Comparison of ENCODE assay signal across 9 cellular contexts in the genomic region with DNA sequence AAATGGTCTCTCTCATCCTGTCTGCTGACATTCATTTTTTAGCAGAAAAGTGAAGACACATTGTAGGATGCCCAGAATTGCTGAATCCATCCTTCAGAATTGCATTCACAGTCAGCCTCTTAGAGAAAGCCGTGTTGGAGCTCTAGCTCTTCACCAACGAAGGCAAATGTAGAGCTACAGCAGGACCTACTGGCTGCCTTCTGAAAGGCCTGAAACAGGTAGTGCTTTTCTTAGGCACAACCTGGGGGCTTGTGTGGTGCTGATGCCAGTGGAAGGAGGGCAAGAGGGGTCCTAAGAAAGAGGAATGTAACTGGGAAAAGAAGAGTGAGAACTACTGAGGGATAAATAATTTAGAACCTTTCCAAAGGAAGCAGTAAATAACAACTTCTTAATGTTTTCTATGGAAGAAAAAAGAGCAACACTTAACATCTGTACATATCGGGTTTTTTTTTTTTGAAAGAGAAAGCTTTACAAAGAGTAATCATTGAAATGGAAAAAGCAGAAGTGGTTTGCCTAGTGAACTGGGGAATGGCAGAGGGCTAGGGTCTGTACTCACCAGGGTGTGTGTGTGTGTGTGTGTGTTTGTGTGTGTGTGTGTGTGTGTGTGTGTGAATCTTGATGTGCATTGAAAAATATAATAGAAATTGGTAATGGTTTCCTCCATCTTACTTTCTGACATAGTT.
DNase-seq lines count a peak whose midpoint lies in the region; ATAC-seq and TF ChIP-seq lines count a peak whose summit lies in the region.
"Had no signal": no experiment of that assay in that cellular context is flagged by ENCODE, and none has a peak within 500 bp of the region (broad histone marks: within the 10 kb centered on the region; RNA-seq: fewer than 3 reads in every experiment).

No MANE protein-coding gene starts in this region.

- H3K27me3 ChIP-seq in DOHH2 (ENCODE audit: control insufficient read depth, low read length), result no peaks in the 10 kb centered on the region
- H3K27me3 ChIP-seq in OCI-LY3 (ENCODE audit: low read depth, low read length), result peaks cover 77% of the 10 kb centered on the region
- no peaks in the 10 kb centered on the region for H3K27me3 ChIP-seq in HAP-1 (ENCODE audit: low read depth)

- H4K20me1 ChIP-seq in DOHH2 (ENCODE audit: control insufficient read depth, insufficient read depth, low read depth, low read length) (no peaks in the 10 kb centered on the region), OCI-LY3 (ENCODE audit: insufficient read depth, low read length) (no peaks in the 10 kb centered on the region)

- no peak overlapping the region for H3K9ac ChIP-seq in OCI-LY3 (ENCODE audit: low read length)

- H3K4me1 ChIP-seq in DOHH2 (ENCODE audit: control insufficient read depth, low read length), result peaks cover 26% of the 10 kb centered on the region
- peaks cover 18% of the 10 kb centered on the region for H3K4me1 ChIP-seq in OCI-LY3 (ENCODE audit: low read length)
- no peaks in the 10 kb centered on the region for H3K4me1 ChIP-seq in HAP-1

- peak; percentile 97 for ATAC-seq in GM19452 (IDR thresholded peaks at IDR 0.05; ENCODE audit: unreplicated experiment)
- ATAC-seq in HG03064 (IDR thresholded peaks at IDR 0.05; ENCODE audit: low read depth, unreplicated experiment), result peak; percentile 96
- ATAC-seq in GM18520 (IDR thresholded peaks at IDR 0.05; ENCODE audit: unreplicated experiment), result no peak

- H3K79me2 ChIP-seq in DOHH2 (ENCODE audit: control insufficient read depth, low read length), result no peaks in the 10 kb centered on the region
- no peaks in the 10 kb centered on the region for H3K79me2 ChIP-seq in OCI-LY3 (ENCODE audit: low read length)

- H3K9me2 ChIP-seq in DOHH2 (replicated peaks; ENCODE audit: control insufficient read depth, low read length), result no peaks in the 10 kb centered on the region; the same call in 1 of the 2 replicates

- H3K4me2 ChIP-seq in DOHH2 (ENCODE audit: low read length) (peak overlapping the region; percentile 75), OCI-LY3 (ENCODE audit: low read length) (peak overlapping the region; percentile 50)

- in situ Hi-C loops in HAP-1 (cut with MboI; ENCODE audit: low sequenced_read_pairs), result no loop called here

- no peaks in the 10 kb centered on the region for H3K9me3 ChIP-seq in DOHH2 (ENCODE audit: control insufficient read depth, insufficient read depth, low read length)
- no peaks in the 10 kb centered on the region for H3K9me3 ChIP-seq in OCI-LY3 (ENCODE audit: insufficient read depth, low read length)
- no peaks in the 10 kb centered on the region for H3K9me3 ChIP-seq in HAP-1

- no peak overlapping the region for H2AFZ ChIP-seq in OCI-LY3 (ENCODE audit: low read depth, low read length)

- TF ChIP-seq CTCF in DOHH2 (IDR thresholded peaks at IDR 0.05; ENCODE audit: low read depth, low read length, poor library complexity, severe bottlenecking), result peak; percentile 17
- peak; percentile 38 for TF ChIP-seq CTCF in OCI-LY3 (IDR thresholded peaks at IDR 0.05; ENCODE audit: low read depth, low read length)

- H3K4me3 ChIP-seq in DOHH2 (ENCODE audit: low read length) (peak overlapping the region; percentile 57), OCI-LY3 (ENCODE audit: low read length) (peak overlapping the region; percentile 17), HAP-1 (no peak overlapping the region)

- H3K36me3 ChIP-seq in DOHH2 (ENCODE audit: control insufficient read depth, low read length) (no peaks in the 10 kb centered on the region), OCI-LY3 (replicated peaks; ENCODE audit: low read depth, low read length) (no peaks in the 10 kb centered on the region), HAP-1 (replicated peaks) (no peaks in the 10 kb centered on the region)

- DNase-seq in T-helper 9 cell (no peak), HAP-1 (ENCODE audit: low spot score in 2 of 2) (no peak)
- no peak for DNase-seq in activated naive CD4-positive, alpha-beta T cell (lab: John Stamatoyannopoulos, UW)
- DNase-seq: CD4-positive, CD25-positive, alpha-beta regulatory T cell had no signal

- H3K27ac ChIP-seq in DOHH2 (ENCODE audit: low read depth, low read length), result peak overlapping the region; percentile 81
- no peak overlapping the region for H3K27ac ChIP-seq in OCI-LY3 (ENCODE audit: low read length)

- H3F3A ChIP-seq in DOHH2 (ENCODE audit: control insufficient read depth, insufficient read depth), result peaks cover 4% of the 10 kb centered on the region; the same call in 1 of the 2 replicates
